In the genomic region with DNA sequence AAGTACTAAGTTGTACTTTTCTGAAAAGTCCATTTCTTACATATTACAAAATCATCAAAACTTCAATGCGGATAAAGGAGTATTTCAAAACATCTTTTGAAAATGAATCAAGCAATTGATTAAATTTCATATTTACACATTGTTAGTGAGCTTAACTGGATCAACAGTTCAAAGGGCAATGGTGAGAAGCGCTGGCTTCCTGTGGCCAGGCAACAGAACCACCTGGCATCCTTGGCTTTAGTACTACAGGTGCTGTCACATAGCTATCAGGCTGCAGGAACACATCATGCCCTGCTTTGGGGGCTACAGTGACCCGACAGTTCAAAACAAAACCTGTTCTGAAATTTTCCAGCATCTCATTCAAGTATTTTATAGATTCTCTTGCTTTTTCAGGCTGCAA, we compare ENCODE assay signal across 18 cellular contexts. TPM values are rescaled to one million over a fixed set of nuclear protein-coding genes. Genes with fewer than 3 reads are reported as not detected.
DNase-seq lines count a peak whose midpoint lies in the region; ATAC-seq, FAIRE-seq and TF ChIP-seq lines count a peak whose summit lies in the region.
"Had no signal": no experiment of that assay in that cellular context is flagged by ENCODE, and none has a peak within 500 bp of the region (broad histone marks: within the 10 kb centered on the region; RNA-seq: fewer than 3 reads in every experiment).

No MANE protein-coding gene starts in this region.

- TF ChIP-seq CTCF in A549 (IDR thresholded peaks at IDR 0.05): no peak
- TF ChIP-seq CTCF in CD8-positive, alpha-beta T cell (IDR thresholded peaks at IDR 0.05): no peak
- no peak for TF ChIP-seq CTCF in mucosa of descending colon (IDR thresholded peaks at IDR 0.05)

- peak overlapping the region; percentile 60 for H3K27ac Mint-ChIP-seq in CD8-positive, alpha-beta T cell
- peak overlapping the region in 3 of 8 donors; percentile 10 to 58 (median 21) for H3K27ac Mint-ChIP-seq in CD8-positive, alpha-beta memory T cell
- H3K27ac Mint-ChIP-seq: IgD-negative memory B cell had no signal

- H3K36me3 Mint-ChIP-seq in CD8-positive, alpha-beta T cell: peaks cover 25% of the 10 kb centered on the region
- peaks cover 4 to 35% (median 9%) of the 10 kb centered on the region in 3 donors for H3K36me3 Mint-ChIP-seq in CD8-positive, alpha-beta memory T cell

- intact Hi-C loops in CD8-positive, alpha-beta T cell (cut with DNase I, micrococcal nuclease): loop anchor here (5.0 to 10.0 kb wide), 2 partner anchors 134 to 151 kb away; no protein-coding TSS in a partner anchor
- intact Hi-C loops in mucosa of descending colon (cut with DNase I, micrococcal nuclease): no loop called here

- peak overlapping the region in 1 of 2 experiments; percentile 52; a peak in 2 of 6 replicates for H3K27ac ChIP-seq in A549
- H3K27ac ChIP-seq in CD8-positive, alpha-beta T cell (ENCODE audit: low read depth, low read length): no peak overlapping the region
- H3K27ac ChIP-seq in CD8-positive, alpha-beta memory T cell (ENCODE audit: low read depth, low read length): no peak overlapping the region
- H3K27ac ChIP-seq: BLaER1, GM23248, SK-N-MC had no signal

- no peaks in the 10 kb centered on the region for H3K9me3 ChIP-seq in A549
- H3K9me3 ChIP-seq in CD8-positive, alpha-beta T cell (ENCODE audit: low read length): no peaks in the 10 kb centered on the region
- no peaks in the 10 kb centered on the region for H3K9me3 ChIP-seq in mucosa of descending colon
- H3K9me3 ChIP-seq in CD8-positive, alpha-beta memory T cell (ENCODE audit: low read length): no peaks in the 10 kb centered on the region
- H3K9me3 ChIP-seq: BLaER1 had no signal

- ATAC-seq in A549: no peak
- no peak for ATAC-seq in CD8-positive, alpha-beta T cell
- ATAC-seq in mucosa of descending colon: peak; percentile 64
- ATAC-seq: Right ventricle myocardium inferior had no signal

- DNase-seq in A549 (ENCODE audit: low read depth in 1 of 2, low spot score in 1 of 2): no peak
- DNase-seq in CD8-positive, alpha-beta T cell: no peak
- peak; percentile 66 for DNase-seq in cerebellar cortex (ENCODE audit: low spot score)
- no peak for DNase-seq in mucosa of descending colon
- DNase-seq in NCI-H446 (lab: John Stamatoyannopoulos, UW): no peak
- no peak for DNase-seq in CD8-positive, alpha-beta memory T cell
- no peak for DNase-seq in AG20443 (ENCODE audit: low spot score)
- DNase-seq: DMS153, GM23248, MV-4-11, NCI-H1436, NCI-H2029 treated with DMSO at 0.1 percent for 48 hours, NCI-H526 treated with DMSO at 0.1 percent for 48 hours had no signal

- H3K4me3 Mint-ChIP-seq in CD8-positive, alpha-beta T cell: no peak overlapping the region
- H3K4me3 Mint-ChIP-seq in CD8-positive, alpha-beta memory T cell: no peak overlapping the region
- H3K4me3 Mint-ChIP-seq: IgD-negative memory B cell had no signal

- H3K9me3 Mint-ChIP-seq in CD8-positive, alpha-beta T cell: no peaks in the 10 kb centered on the region
- no peaks in the 10 kb centered on the region for H3K9me3 Mint-ChIP-seq in CD8-positive, alpha-beta memory T cell
- H3K9me3 Mint-ChIP-seq: IgD-negative memory B cell had no signal

- TF ChIP-seq EP300 in A549 (IDR thresholded peaks at IDR 0.05): no peak

- CTCF ChIA-PET in A549 (lab: Yijun Ruan, JAX): interaction anchor here (0.7 kb wide), 1 partner anchor 8 kb away, joined by 3 read pairs; no protein-coding TSS in a partner anchor
- CTCF ChIA-PET in CD8-positive, alpha-beta T cell (lab: Charles Lee): interaction anchor here (0.9 to 1.1 kb wide), 2 partner anchors 36 to 59 kb away, joined by 3 to 4 read pairs; partner anchors contain the start of gene SMAD2
- CTCF ChIA-PET in CD8-positive, alpha-beta memory T cell (lab: Charles Lee): no interaction called here

- H3K4me2 ChIP-seq in A549: peak overlapping the region; percentile 7; the same call in 2 of the 3 replicates
- H3K4me2 ChIP-seq: BLaER1 had no signal

- POLR2A ChIA-PET in A549 (lab: Yijun Ruan, JAX): no interaction called here
- POLR2A ChIA-PET in CD8-positive, alpha-beta T cell (lab: Charles Lee): no interaction called here
- POLR2A ChIA-PET in CD8-positive, alpha-beta memory T cell (lab: Charles Lee): no interaction called here

- H3K4me1 ChIP-seq in A549: peaks cover 90% of the 10 kb centered on the region
- H3K4me1 ChIP-seq in CD8-positive, alpha-beta T cell (ENCODE audit: insufficient read depth, low read length): peaks cover 10% of the 10 kb centered on the region
- H3K4me1 ChIP-seq in mucosa of descending colon (ENCODE audit: low read depth): peaks cover 8% of the 10 kb centered on the region
- no peaks in the 10 kb centered on the region for H3K4me1 ChIP-seq in CD8-positive, alpha-beta memory T cell (ENCODE audit: insufficient read depth, low read length)
- H3K4me1 ChIP-seq: BLaER1 had no signal

- FAIRE-seq in A549 (lab: Jason Lieb, UNC): no peak
- FAIRE-seq: GM12892 had no signal

- no peak for TF ChIP-seq RAD21 in A549 (conservative IDR thresholded peaks at IDR 0.05 in 1 of 2, IDR thresholded peaks at IDR 0.05 in 1 of 2)

- 81% methylated on average over 3 of the region's 3 CpGs for WGBS in A549 (ENCODE audit: missing lambda C conversion rate)

- TF ChIP-seq POLR2A in A549 (IDR thresholded peaks at IDR 0.05; ENCODE audit: low read length): no peak

- no peaks in the 10 kb centered on the region for H3K27me3 Mint-ChIP-seq in CD8-positive, alpha-beta T cell (ENCODE audit: low read depth)
- no peaks in the 10 kb centered on the region for H3K27me3 Mint-ChIP-seq in CD8-positive, alpha-beta memory T cell
- H3K27me3 Mint-ChIP-seq: IgD-negative memory B cell had no signal

- peaks cover 48% of the 10 kb centered on the region for H3K4me1 Mint-ChIP-seq in CD8-positive, alpha-beta T cell (ENCODE audit: low read depth)
- peaks cover 47 to 61% (median 60%) of the 10 kb centered on the region in 3 donors for H3K4me1 Mint-ChIP-seq in CD8-positive, alpha-beta memory T cell

- no peaks in the 10 kb centered on the region for H3K27me3 ChIP-seq in CD8-positive, alpha-beta T cell (ENCODE audit: insufficient read depth, low read length)
- H3K27me3 ChIP-seq in CD8-positive, alpha-beta memory T cell (ENCODE audit: insufficient read depth, low read length, poor library complexity, severe bottlenecking): no peaks in the 10 kb centered on the region
- H3K27me3 ChIP-seq: BLaER1 had no signal

- H3K4me3 ChIP-seq in A549: no peak overlapping the region
- no peak overlapping the region for H3K4me3 ChIP-seq in CD8-positive, alpha-beta T cell (ENCODE audit: low read depth, low read length)
- no peak overlapping the region for H3K4me3 ChIP-seq in mucosa of descending colon
- H3K4me3 ChIP-seq in CD8-positive, alpha-beta memory T cell (ENCODE audit: low read length): no peak overlapping the region
- H3K4me3 ChIP-seq: BLaER1, GM23248, SK-N-MC had no signal

- no peaks in the 10 kb centered on the region for H3K36me3 ChIP-seq in CD8-positive, alpha-beta T cell (ENCODE audit: insufficient read depth, low read length)
- no peaks in the 10 kb centered on the region for H3K36me3 ChIP-seq in mucosa of descending colon (ENCODE audit: low read depth)
- H3K36me3 ChIP-seq in CD8-positive, alpha-beta memory T cell (ENCODE audit: insufficient read depth, low read length): peaks cover 13% of the 10 kb centered on the region

TF ChIP-seq in A549, 52 proteins besides CTCF, POLR2A, EP300 and RAD21:
- no peak for TF ChIP-seq RFX5 (IDR thresholded peaks at IDR 0.05)
- TF ChIP-seq GATA3 (IDR thresholded peaks at IDR 0.05; ENCODE audit: borderline replicate concordance): no peak
- TF ChIP-seq KDM1A (IDR thresholded peaks at IDR 0.05; ENCODE audit: low read depth): no peak
- no peak for TF ChIP-seq CBX8 (IDR thresholded peaks at IDR 0.05)
- no peak for TF ChIP-seq POLR2AphosphoS2 (conservative IDR thresholded peaks at IDR 0.05; ENCODE audit: low read length)
- TF ChIP-seq ZNF302 (CRISPR knock-in tag; IDR thresholded peaks at IDR 0.05): no peak
- TF ChIP-seq MAZ (IDR thresholded peaks at IDR 0.05; ENCODE audit: borderline replicate concordance, low read depth, low read length): no peak
- no peak for TF ChIP-seq KDM5A (IDR thresholded peaks at IDR 0.05)
- TF ChIP-seq FOSL2 (IDR thresholded peaks at IDR 0.05): no peak
- TF ChIP-seq FOSL2 (CRISPR knock-in tag; IDR thresholded peaks at IDR 0.05): no peak
- TF ChIP-seq NR3C1 (IDR thresholded peaks at IDR 0.05): no peak
TF ChIP-seq in A549: peak in this region for 0.

RNA-seq across cellular contexts. Expression of gene SMAD2, which starts 59.2 kb away (rescaled TPM):
- polyA plus RNA-seq in A549 (2011; rRNA removed) (217 and 229 TPM in 2 replicates), A549 (2017; fragmentation: RNase III; extraction: RNeasy Plus Mini Kit Qiagen cat#74134 plus additional on column Dnase treatment) (121 to 133 TPM (median 131 TPM) in 3 replicates)
- 42.4 TPM in 2 replicates for polyA plus RNA-seq in A549 (2012; cell fraction: cytosol; rRNA removed)
- polyA plus RNA-seq in A549 (2012; cell fraction: nucleus; rRNA removed): 17.1 and 25.1 TPM in 2 replicates
- polyA minus RNA-seq in A549 (2011; rRNA and poly(A)+ RNA removed): 204 and 226 TPM in 2 replicates
- total RNA-seq in CD8-positive, alpha-beta T cell: 10 to 100 TPM; 70.9 to 72.4 TPM
- total RNA-seq in mucosa of descending colon: 100 to 1,000 TPM; 115 to 158 (median 123) TPM
- total RNA-seq in CD8-positive, alpha-beta memory T cell: 100 to 1,000 TPM; 337 to 343 TPM
- 97.8 TPM for polyA plus RNA-seq in CD8-positive, alpha-beta memory T cell

Comparison
In these comparisons a context has a peak if more than half of its experiments do, and no peak if none do; other contexts are left out.
1. intact Hi-C loops: an anchor here in CD8-positive, alpha-beta T cell (5.0 to 10.0 kb wide); none called in mucosa of descending colon.